31 cellular contexts compared by ENCODE assay signal in genomic region chr2:189467593-189467992, GRCh38.
"Had no signal": no experiment of that assay in that cellular context is flagged by ENCODE, and none has a peak within 500 bp of the region (broad histone marks: within the 10 kb centered on the region; RNA-seq: fewer than 3 reads in every experiment).

No MANE protein-coding gene starts in this region.

- H3K36me3 ChIP-seq: colonic mucosa had no signal

- FAIRE-seq: endometrium, endothelial cell of umbilical vein, frontal cortex had no signal

- H3K4me3 Mint-ChIP-seq: activated B cell treated with CpG ODN at 0.5 μM for 24 hours; activated CD8-positive, alpha-beta T cell treated with anti-CD3 and anti-CD28 coated beads for 36 hours; activated naive CD4-positive, alpha-beta T cell treated with anti-CD3 and anti-CD28 coated beads, Interleukin-2, amount 10 ng/mL, durations not matched to agents 7 days and 5 days; brain; T-helper 17 cell; T-helper 2 cell treated with Interferon-gamma antibody and Interleukin-4, amounts not matched to agents 5 μg/mL and 100 μg/mL, for 36 hours had no signal

- ATAC-seq: activated CD4-positive, CD25-positive, alpha-beta regulatory T cell treated with anti-CD3 and anti-CD28 coated beads, Interleukin-2, amount 50 U/mL, for 24 hours; activated CD8-positive, alpha-beta T cell treated with anti-CD3 and anti-CD28 coated beads for 36 hours; activated naive CD4-positive, alpha-beta T cell treated with anti-CD3 and anti-CD28 coated beads, Interleukin-2, amount 50 U/mL, for 72 hours; T-helper 17 cell had no signal

- H3K27me3 Mint-ChIP-seq: activated B cell treated with CpG ODN at 0.5 μM for 24 hours; activated CD8-positive, alpha-beta T cell treated with anti-CD3 and anti-CD28 coated beads for 36 hours; activated naive CD4-positive, alpha-beta T cell treated with anti-CD3 and anti-CD28 coated beads, Interleukin-2, amount 10 ng/mL, durations not matched to agents 7 days and 5 days; brain; T-helper 17 cell had no signal

- H3K4me1 ChIP-seq: breast epithelium, colonic mucosa had no signal

- H3K27ac Mint-ChIP-seq: activated B cell treated with CpG ODN at 0.5 μM for 24 hours; activated CD8-positive, alpha-beta T cell treated with anti-CD3 and anti-CD28 coated beads for 36 hours; activated naive CD4-positive, alpha-beta T cell treated with anti-CD3 and anti-CD28 coated beads, Interleukin-2, amount 10 ng/mL, durations not matched to agents 7 days and 5 days; T-helper 17 cell; T-helper 2 cell treated with Interferon-gamma antibody and Interleukin-4, amounts not matched to agents 5 μg/mL and 100 μg/mL, for 36 hours had no signal

- H3K9me3 ChIP-seq: ascending aorta, breast epithelium, colonic mucosa had no signal

- DNase-seq: activated B cell treated with CpG ODN at 0.5 μM for 24 hours; activated CD4-positive, alpha-beta T cell treated with anti-CD3 and anti-CD28 coated beads for 48 hours; activated CD4-positive, alpha-beta T cell treated with anti-CD3 and anti-CD28 coated beads, Interleukin-2, amount 50 U/mL, for 1 hour; activated CD4-positive, alpha-beta T cell treated with anti-CD3 and anti-CD28 coated beads, Interleukin-2, amount 50 U/mL, for 48 hours; activated CD8-positive, alpha-beta memory T cell treated with anti-CD3 and anti-CD28 coated beads for 24 hours; activated CD8-positive, alpha-beta T cell treated with anti-CD3 and anti-CD28 coated beads for 36 hours; activated gamma-delta T cell; activated naive CD4-positive, alpha-beta T cell; activated naive CD4-positive, alpha-beta T cell treated with anti-CD3 and anti-CD28 coated beads, Interleukin-2, amount 10 ng/mL, durations not matched to agents 7 days and 5 days; activated T-cell treated with anti-CD3 and anti-CD28 coated beads, Interleukin-2, amount 50 U/mL, for 48 hours; central memory CD4-positive, alpha-beta T cell; cerebellar nuclear complex; colonic mucosa; effector CD8-positive, alpha-beta T cell; foreskin fibroblast; head of caudate nucleus; T-helper 1 cell; T-helper 17 cell; T1000; WERI-Rb-1 had no signal

- H3K9me3 Mint-ChIP-seq: activated B cell treated with CpG ODN at 0.5 μM for 24 hours; activated CD8-positive, alpha-beta T cell treated with anti-CD3 and anti-CD28 coated beads for 36 hours; activated naive CD4-positive, alpha-beta T cell treated with anti-CD3 and anti-CD28 coated beads, Interleukin-2, amount 10 ng/mL, durations not matched to agents 7 days and 5 days; activated naive CD4-positive, alpha-beta T cell treated with anti-CD3 and anti-CD28 coated beads, Interleukin-2, amount 50 U/mL, for 72 hours; brain; T-helper 2 cell treated with Interferon-gamma antibody and Interleukin-4, amounts not matched to agents 5 μg/mL and 100 μg/mL, for 36 hours had no signal

- H3K4me3 ChIP-seq: ascending aorta, breast epithelium, cardiac muscle cell, colonic mucosa had no signal

- H3K4me1 Mint-ChIP-seq: activated naive CD4-positive, alpha-beta T cell treated with anti-CD3 and anti-CD28 coated beads, Interleukin-2, amount 10 ng/mL, durations not matched to agents 7 days and 5 days; brain had no signal

- H3K27me3 ChIP-seq: ascending aorta, breast epithelium, cardiac muscle cell, colonic mucosa had no signal

- H3K27ac ChIP-seq: ascending aorta, breast epithelium, cardiac muscle cell, colonic mucosa, epithelial cell of prostate, WERI-Rb-1 had no signal
